Comparison of ENCODE assay signal across 8 cellular contexts in genomic region chr21:33947451-33948095, GRCh38.
DNase-seq lines count a peak whose midpoint lies in the region; FAIRE-seq and TF ChIP-seq lines count a peak whose summit lies in the region.

No MANE protein-coding gene starts in this region.

- H3K27me3 ChIP-seq in MM.1S (replicated peaks; ENCODE audit: insufficient read depth, low read length) = no peaks in the 10 kb centered on the region

- no peaks in the 10 kb centered on the region for H4K20me1 ChIP-seq in MM.1S (ENCODE audit: insufficient read depth, low read length)

- peaks cover 0 to 12% of the 10 kb centered on the region in 2 experiments; a peak in 1 of 3 replicates for H3K36me3 ChIP-seq in HEK293 (ENCODE audit: control insufficient read depth in 2 of 2, insufficient read depth in 1 of 2, low read length in 2 of 2)
- H3K36me3 ChIP-seq in MM.1S (replicated peaks; ENCODE audit: insufficient read depth, low read length) = no peaks in the 10 kb centered on the region

- DNase-seq in MM.1S (peak; percentile 90), T1000 (lab: John Stamatoyannopoulos, UW) (peak; percentile 86), astrocyte of the spinal cord (ENCODE audit: low read depth, low spot score) (peak; percentile 97), iPS DF 19.7 (ENCODE audit: low read depth, low spot score) (peak; percentile 86), NCI-H82 (lab: John Stamatoyannopoulos, UW) (no peak)

- POLR2A ChIA-PET in HEK293 (lab: Yijun Ruan, JAX) = interaction anchor here (0.6 to 0.7 kb wide), 3 partner anchors 27 to 513 kb away, joined by 3 to 5 read pairs (median 4); no protein-coding TSS in a partner anchor

- H3K9me3 ChIP-seq in HEK293 (ENCODE audit: control insufficient read depth, insufficient read depth, low read depth, low read length) = no peaks in the 10 kb centered on the region
- H3K9me3 ChIP-seq in MM.1S (replicated peaks; ENCODE audit: insufficient read depth, low read length) = no peaks in the 10 kb centered on the region

- FAIRE-seq in G401.6 (lab: Jason Lieb, UNC) = peak; percentile 98

- peak overlapping the region; percentile 43 for H3K9ac ChIP-seq in MM.1S (ENCODE audit: low read length)

- peak overlapping the region; percentile 55 for H2AFZ ChIP-seq in MM.1S (ENCODE audit: low read length)

- TF ChIP-seq CTCF in HEK293 (tag by site-specific recombination; IDR thresholded peaks at IDR 0.05) = no peak
- TF ChIP-seq CTCF in MM.1S (IDR thresholded peaks at IDR 0.05; ENCODE audit: low read length) = no peak
- TF ChIP-seq CTCF in astrocyte of the spinal cord (IDR thresholded peaks at IDR 0.05; ENCODE audit: low read depth, low read length) = no peak

- peaks cover 18% of the 10 kb centered on the region for H3F3A ChIP-seq in MM.1S (ENCODE audit: insufficient read depth, low read length)

- peak overlapping the region; percentile 19 for H3K27ac ChIP-seq in HEK293 (ENCODE audit: extremely low read depth, low read depth, low read length)
- peak overlapping the region; percentile 80 for H3K27ac ChIP-seq in MM.1S (ENCODE audit: low read length)
- peak overlapping the region; percentile 20 to 96 (median 82) for H3K27ac ChIP-seq in skin epidermis

- H3K4me1 ChIP-seq in HEK293 (ENCODE audit: control insufficient read depth, insufficient read depth, low read length) = peaks cover 9% of the 10 kb centered on the region
- peaks cover 31% of the 10 kb centered on the region for H3K4me1 ChIP-seq in MM.1S (ENCODE audit: low read length)

- peak overlapping the region; percentile 21 for H3K4me3 ChIP-seq in HEK293 (ENCODE audit: low read depth, low read length)
- peak overlapping the region; percentile 29 for H3K4me3 ChIP-seq in MM.1S (ENCODE audit: low read length)
- H3K4me3 ChIP-seq in astrocyte of the spinal cord (ENCODE audit: low read depth, low read length) = peak overlapping the region; percentile 21
- peak overlapping the region in 4 of 7 experiments; percentile 7 to 15 (median 11) for H3K4me3 ChIP-seq in skin epidermis

- in situ Hi-C loops in astrocyte of the spinal cord (cut with HindIII; ENCODE audit: low sequenced_read_pairs) = no loop called here

- CTCF ChIA-PET in HEK293 (lab: Yijun Ruan, JAX) = interaction anchor here (1.2 to 4.1 kb wide), 2 partner anchors 24 to 42 kb away, joined by 3 to 17 read pairs; no protein-coding TSS in a partner anchor

- no peaks in the 10 kb centered on the region for H3K9me2 ChIP-seq in MM.1S (replicated peaks; ENCODE audit: insufficient read depth, low read length)

- peak overlapping the region; percentile 62 for H3K4me2 ChIP-seq in MM.1S (ENCODE audit: low read depth, low read length)

- no peaks in the 10 kb centered on the region for H3K79me2 ChIP-seq in MM.1S (ENCODE audit: low read length)

TF ChIP-seq in HEK293, 187 proteins besides CTCF, POLR2A, EP300 and RAD21 (continues in another document):
- TF ChIP-seq ZNF274 (IDR thresholded peaks at IDR 0.05; ENCODE audit: low read length) (no peak), ZNF274 (tag by site-specific recombination; IDR thresholded peaks at IDR 0.05; ENCODE audit: borderline replicate concordance) (no peak), ZNF24 (tag by site-specific recombination; IDR thresholded peaks at IDR 0.05) (no peak; the same call in 1 of the 2 replicates), WT1 (tag by site-specific recombination; IDR thresholded peaks at IDR 0.05) (peak; percentile 73), ZNF830 (tag by site-specific recombination; IDR thresholded peaks at IDR 0.05; ENCODE audit: low read depth) (no peak), ZNF354C (tag by site-specific recombination; IDR thresholded peaks at IDR 0.05; ENCODE audit: borderline replicate concordance, low read depth) (no peak), KLF17 (tag by site-specific recombination; IDR thresholded peaks at IDR 0.05) (no peak), FEZF1 (tag by site-specific recombination; IDR thresholded peaks at IDR 0.05) (peak; percentile 40; the same call in 1 of the 2 replicates), ZNF473 (tag by site-specific recombination; IDR thresholded peaks at IDR 0.05) (no peak), ZNF138 (tag by site-specific recombination; IDR thresholded peaks at IDR 0.05; ENCODE audit: borderline replicate concordance) (no peak), KLF10 (tag by site-specific recombination; IDR thresholded peaks at IDR 0.05) (peak; percentile 97), ZNF518A (tag by site-specific recombination; conservative IDR thresholded peaks at IDR 0.05; ENCODE audit: low read depth) (peak; percentile 44), ZSCAN5A (tag by site-specific recombination; IDR thresholded peaks at IDR 0.05) (no peak), ZNF2 (tag by site-specific recombination; IDR thresholded peaks at IDR 0.05) (0 out of 2 replicates have a peak, but pooled peaks have one; percentile 34), ZNF544 (tag by site-specific recombination; IDR thresholded peaks at IDR 0.05) (no peak), INSM2 (tag by site-specific recombination; IDR thresholded peaks at IDR 0.05) (peak; percentile 100), ZNF658 (tag by site-specific recombination; IDR thresholded peaks at IDR 0.05) (no peak)

Comparison
In these comparisons a context has a peak if more than half of its experiments do, and no peak if none do; other contexts are left out.
1. H3K27ac ChIP-seq: peak in every context shown above with its lines; median percentile 82 in skin epidermis; 80 in MM.1S; 19 in HEK293.